ENCODE assay signal across 8 cellular contexts in the genomic region with DNA sequence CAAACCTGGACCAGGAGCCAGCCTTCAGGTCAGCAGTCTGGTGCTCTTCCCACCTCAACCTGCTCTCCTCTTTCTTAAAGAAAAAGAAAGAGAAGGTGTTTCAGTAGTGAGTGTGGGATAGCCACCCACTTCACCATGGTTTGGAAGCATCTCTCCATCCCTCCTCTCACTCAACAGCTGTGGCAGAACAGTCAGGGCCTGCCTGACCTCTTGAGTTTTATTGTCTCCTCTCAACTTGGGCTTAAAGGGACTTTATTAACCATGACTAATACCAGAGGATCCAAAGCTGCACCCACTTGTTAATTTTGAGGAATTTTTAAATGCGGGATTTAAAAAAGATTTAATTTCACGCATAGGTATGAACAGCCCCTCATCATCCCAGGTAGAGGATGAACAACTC. TPM values are rescaled to one million over a fixed set of nuclear protein-coding genes. Genes with fewer than 3 reads are reported as not detected.
DNase-seq lines count a peak whose midpoint lies in the region; ATAC-seq and TF ChIP-seq lines count a peak whose summit lies in the region.

No MANE protein-coding gene starts in this region.

- in situ Hi-C loops in astrocyte of the spinal cord (cut with HindIII; ENCODE audit: low sequenced_read_pairs): no loop called here

- no peak overlapping the region for H3K27ac Mint-ChIP-seq in memory B cell

- H3K4me3 ChIP-seq in astrocyte of the spinal cord (ENCODE audit: low read depth, low read length) (peak overlapping the region; percentile 65), upper lobe of right lung (peak overlapping the region; percentile 51), Karpas-422 (ENCODE audit: low read length) (no peak overlapping the region), lower leg skin (ENCODE audit: low read depth, poor library complexity, severe bottlenecking) (no peak overlapping the region)

- 38 to 54% methylated on average over 2 of the region's 2 CpGs for WGBS in lower leg skin, 2 donors

- H3K4me1 Mint-ChIP-seq in memory B cell: peaks cover 20% of the 10 kb centered on the region

- no peaks in the 10 kb centered on the region for H3K9me3 Mint-ChIP-seq in memory B cell

- H3K27me3 Mint-ChIP-seq in memory B cell: peaks cover 4% of the 10 kb centered on the region

- H3K9me3 ChIP-seq in upper lobe of right lung (no peaks in the 10 kb centered on the region), Karpas-422 (ENCODE audit: low read length) (no peaks in the 10 kb centered on the region)

- peak overlapping the region; percentile 84 for H3K4me3 Mint-ChIP-seq in memory B cell

- H3K36me3 ChIP-seq in upper lobe of right lung: no peaks in the 10 kb centered on the region
- no peaks in the 10 kb centered on the region for H3K36me3 ChIP-seq in Karpas-422 (ENCODE audit: insufficient read depth, low read length)

- H3K4me1 ChIP-seq in upper lobe of right lung (peaks cover 13% of the 10 kb centered on the region), Karpas-422 (ENCODE audit: low read length) (peaks cover 15% of the 10 kb centered on the region)

- no peaks in the 10 kb centered on the region for H4K20me1 ChIP-seq in Karpas-422 (ENCODE audit: insufficient read depth, low read depth, low read length)

- H3K79me2 ChIP-seq in Karpas-422 (ENCODE audit: low read length): no peaks in the 10 kb centered on the region

- H3K27ac ChIP-seq in upper lobe of right lung (no peak overlapping the region), Karpas-422 (ENCODE audit: low read length) (no peak overlapping the region)

- no peaks in the 10 kb centered on the region for H3K36me3 Mint-ChIP-seq in memory B cell

- intact Hi-C loops in cardiac septum (cut with DNase I) (no loop called here), left ventricle myocardium superior (cut with micrococcal nuclease) (no loop called here), upper lobe of right lung (cut with DNase I) (no loop called here), lower leg skin (cut with DNase I; ENCODE audit: low total_unique reads) (no loop called here)

- H3K9me2 ChIP-seq in Karpas-422 (replicated peaks; ENCODE audit: insufficient read depth, low read length): no peaks in the 10 kb centered on the region

- peaks cover 20% of the 10 kb centered on the region for H3K27me3 ChIP-seq in upper lobe of right lung
- H3K27me3 ChIP-seq in Karpas-422 (ENCODE audit: low read length): no peaks in the 10 kb centered on the region

- TF ChIP-seq CTCF in astrocyte of the spinal cord (IDR thresholded peaks at IDR 0.05; ENCODE audit: low read depth, low read length) (no peak), upper lobe of right lung (IDR thresholded peaks at IDR 0.05) (no peak), lower leg skin (IDR thresholded peaks at IDR 0.05) (no peak)

- ATAC-seq in left ventricle myocardium superior (no peak), memory B cell (ENCODE audit: low read depth) (no peak), upper lobe of right lung (no peak), GM19452 (IDR thresholded peaks at IDR 0.05; ENCODE audit: unreplicated experiment) (no peak)

- TF ChIP-seq POLR2A in lower leg skin (IDR thresholded peaks at IDR 0.05): no peak

- H3K4me2 ChIP-seq in Karpas-422 (ENCODE audit: low read depth, low read length, poor library complexity, severe bottlenecking): no peak overlapping the region

- no peak overlapping the region for H2AFZ ChIP-seq in Karpas-422 (ENCODE audit: low read length)

- peak; percentile 10 for DNase-seq in cardiac septum (ENCODE audit: low spot score)
- no peak for DNase-seq in left ventricle myocardium superior
- no peak for DNase-seq in astrocyte of the spinal cord (ENCODE audit: low read depth, low spot score)
- DNase-seq in memory B cell (ENCODE audit: low spot score in 2 of 2): no peak
- no peak for DNase-seq in upper lobe of right lung
- no peak for DNase-seq in Karpas-422
- no peak for DNase-seq in lower leg skin (ENCODE audit: low spot score in 2 of 2)

- no peak overlapping the region for H3K9ac ChIP-seq in Karpas-422 (ENCODE audit: low read length)

RNA-seq across cellular contexts. Expression of a gene that starts 0.6 kb away (rescaled TPM):
- total RNA-seq in cardiac septum (0.38 TPM), left ventricle myocardium superior (1.0 TPM), upper lobe of right lung (1.9 TPM), lower leg skin (under 1 TPM in 2 of 4 donors, not detected in 2; 0.37 to 0.71 TPM)
- total RNA-seq in Karpas-422 (2014; rRNA removed; shearing (Covaris generic); ENCODE audit: low replicate concordance): not detected in 2 replicates

Comparison
In these comparisons a context has a peak if more than half of its experiments do, and no peak if none do; other contexts are left out.
1. H3K4me3 ChIP-seq: peak in astrocyte of the spinal cord (single experiment) and upper lobe of right lung (single experiment); none in Karpas-422 (single experiment) and lower leg skin (single experiment).